In genomic region chrX:64976673-64977040, GRCh38 we compare ENCODE assay signal across 8 cellular contexts. TPM values are rescaled to one million over a fixed set of nuclear protein-coding genes. Genes with fewer than 3 reads are reported as not detected.
DNase-seq lines count a peak whose midpoint lies in the region; ATAC-seq and TF ChIP-seq lines count a peak whose summit lies in the region.

No MANE protein-coding gene starts in this region.

- no peaks in the 10 kb centered on the region for H3K27me3 ChIP-seq in thoracic aorta (replicated peaks; ENCODE audit: insufficient read depth)

- no peaks in the 10 kb centered on the region for H3K36me3 ChIP-seq in thoracic aorta

- CTCF ChIA-PET in T-cell (lab: Charles Lee): no interaction called here

- H3K36me3 Mint-ChIP-seq in T-cell: peaks cover 8% of the 10 kb centered on the region

- peaks cover 23 to 31% (median 25%) of the 10 kb centered on the region in 3 donors for H3K4me1 Mint-ChIP-seq in T-cell

- H3K4me3 Mint-ChIP-seq in T-cell: peak overlapping the region; percentile 91 to 92 (median 91)

- H3K4me1 ChIP-seq in thoracic aorta (ENCODE audit: control insufficient read depth in 1 of 2, low read depth in 2 of 2): peaks cover 0 to 3% of the 10 kb centered on the region in 2 donors

- H3K27ac ChIP-seq in thoracic aorta: no peak overlapping the region

- peak; percentile 30 for ATAC-seq in GM18870 (IDR thresholded peaks at IDR 0.05; ENCODE audit: unreplicated experiment)
- ATAC-seq in HG02678 (IDR thresholded peaks at IDR 0.05; ENCODE audit: unreplicated experiment): peak; percentile 28
- peak; percentile 7 to 19 (median 12) for ATAC-seq in T-cell (replicated peaks in 1 of 4)
- no peak for ATAC-seq in thoracic aorta (ENCODE audit: insufficient number of reproducible peaks, low FRiP score, low read depth)

- peak overlapping the region; percentile 69 for H3K4me3 ChIP-seq in iPS-11a (ENCODE audit: low read depth, low read length)
- H3K4me3 ChIP-seq in thoracic aorta: peak overlapping the region; percentile 82

- H3K27me3 Mint-ChIP-seq in T-cell: peaks cover 0 to 6% of the 10 kb centered on the region in 2 donors

- H3K9me3 ChIP-seq in thoracic aorta: no peaks in the 10 kb centered on the region

- H3K9me3 Mint-ChIP-seq in T-cell: peaks cover 0 to 3% (median 0%) of the 10 kb centered on the region in 3 donors

- DNase-seq in T-cell (peak in 1 of 34 experiments; percentile 13), thoracic aorta (ENCODE audit: low spot score) (no peak), AG08395 (ENCODE audit: low spot score) (no peak), NK-92 (lab: John Stamatoyannopoulos, UW; ENCODE audit: unreplicated experiment) (no peak), pons (ENCODE audit: low spot score) (no peak)

- POLR2A ChIA-PET in T-cell (lab: Charles Lee): interaction anchor here in 1 of 2 donors (0.7 kb wide), 1 partner anchor 57 kb away, joined by 7 read pairs; no protein-coding TSS in a partner anchor

- no peak for TF ChIP-seq CTCF in thoracic aorta (IDR thresholded peaks at IDR 0.05)

- H3K27ac Mint-ChIP-seq in T-cell: peak overlapping the region; percentile 68 to 78

RNA-seq across cellular contexts. Expression of gene ZC4H2, which starts 0.4 kb away (rescaled TPM):
- total RNA-seq in T-cell (10 to 100 TPM in 4 of 5 donors, 1 to 10 TPM in 1; 10.0 to 15.8 (median 11.5) TPM), thoracic aorta (10 to 100 TPM; 16.4 to 18.1 TPM)

RNA-seq across cellular contexts. Expression of gene ZC3H12B, which starts 58.0 kb away (rescaled TPM):
- total RNA-seq in T-cell (1 to 10 TPM; 1.7 to 3.7 (median 3.5) TPM), thoracic aorta (1 to 10 TPM; 4.4 to 6.5 TPM)
